ENCODE assay signal across 22 cellular contexts in the genomic region with DNA sequence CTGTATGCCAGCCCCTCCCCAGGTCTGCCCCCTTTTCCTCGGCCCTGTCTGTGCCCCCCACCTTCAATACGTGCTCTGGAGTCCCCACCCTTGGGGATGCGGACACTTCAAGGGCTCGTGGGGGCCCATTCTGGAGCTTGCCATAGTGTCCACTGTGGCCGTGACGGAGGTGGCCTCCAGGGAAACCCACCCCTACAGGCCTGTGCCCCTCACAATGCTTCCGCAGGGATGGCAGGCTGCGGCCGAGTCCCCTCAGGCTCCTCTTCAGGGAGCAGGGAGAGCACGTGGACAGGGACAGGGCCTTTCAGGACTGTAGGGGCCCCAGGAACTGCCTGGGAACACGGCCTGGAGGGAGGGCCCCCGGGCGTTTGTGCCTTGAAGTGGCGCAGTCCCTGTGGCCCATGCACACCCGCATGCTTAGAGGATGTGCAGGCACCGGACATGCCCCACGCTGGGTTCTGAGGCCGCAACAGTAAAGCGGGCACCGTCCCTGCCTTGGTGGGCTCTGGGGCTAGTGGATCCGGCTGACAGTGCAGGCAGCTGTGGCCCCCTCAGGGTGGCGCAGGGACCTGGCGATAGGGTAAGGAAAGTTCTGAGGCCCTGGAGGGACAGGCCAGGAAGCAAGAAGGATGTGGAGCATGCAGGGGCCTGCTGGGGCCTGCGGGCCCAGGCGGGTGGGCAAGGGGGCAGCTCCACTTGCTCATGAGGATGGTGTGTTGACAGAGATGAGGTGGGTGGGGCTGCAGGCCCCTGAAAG.
DNase-seq lines count a peak whose midpoint lies in the region; ATAC-seq and TF ChIP-seq lines count a peak whose summit lies in the region.
"Had no signal": no experiment of that assay in that cellular context is flagged by ENCODE, and none has a peak within 500 bp of the region (broad histone marks: within the 10 kb centered on the region; RNA-seq: fewer than 3 reads in every experiment).

No MANE protein-coding gene starts in this region.

- H3K27ac ChIP-seq in psoas muscle (no peak overlapping the region), MM.1S (ENCODE audit: low read length) (no peak overlapping the region)
- H3K27ac ChIP-seq: heart left ventricle, SK-N-MC had no signal

- no peaks in the 10 kb centered on the region for H3K4me1 Mint-ChIP-seq in stimulated activated naive CD8-positive, alpha-beta T cell treated with anti-CD3 and anti-CD28 coated beads, Interleukin-15, amount 100 ng/mL, for 72 hours
- H3K4me1 Mint-ChIP-seq: activated CD4-positive, alpha-beta T cell treated with anti-CD3 and anti-CD28 coated beads for 36 hours had no signal

- no peak for TF ChIP-seq CTCF in psoas muscle (IDR thresholded peaks at IDR 0.05)
- no peak for TF ChIP-seq CTCF in MM.1S (IDR thresholded peaks at IDR 0.05; ENCODE audit: low read length)

- H3K79me2 ChIP-seq in MM.1S (ENCODE audit: low read length), result no peaks in the 10 kb centered on the region

- WGBS in psoas muscle, 3 donors, result 89 to 92% (median 92%) methylated on average over 25 of the region's 25 CpGs

- no peaks in the 10 kb centered on the region for H3K9me2 ChIP-seq in MM.1S (replicated peaks; ENCODE audit: insufficient read depth, low read length)

- no peaks in the 10 kb centered on the region for H4K20me1 ChIP-seq in MM.1S (ENCODE audit: insufficient read depth, low read length)

- H3K27me3 Mint-ChIP-seq in stimulated activated naive CD8-positive, alpha-beta T cell treated with anti-CD3 and anti-CD28 coated beads, Interleukin-15, amount 100 ng/mL, for 72 hours, result no peaks in the 10 kb centered on the region
- H3K27me3 Mint-ChIP-seq: activated CD4-positive, alpha-beta T cell treated with anti-CD3 and anti-CD28 coated beads for 36 hours had no signal

- no peaks in the 10 kb centered on the region for H3F3A ChIP-seq in MM.1S (ENCODE audit: insufficient read depth, low read length)

- peaks cover 1% of the 10 kb centered on the region for H3K9me3 ChIP-seq in psoas muscle
- H3K9me3 ChIP-seq in MM.1S (replicated peaks; ENCODE audit: insufficient read depth, low read length), result no peaks in the 10 kb centered on the region

- H3K27me3 ChIP-seq in psoas muscle (ENCODE audit: insufficient read depth in 3 of 3, low read length in 2 of 3), result no peaks in the 10 kb centered on the region
- peaks cover 3% of the 10 kb centered on the region for H3K27me3 ChIP-seq in MM.1S (replicated peaks; ENCODE audit: insufficient read depth, low read length)

- H3K9me3 Mint-ChIP-seq in stimulated activated naive CD8-positive, alpha-beta T cell treated with anti-CD3 and anti-CD28 coated beads, Interleukin-15, amount 100 ng/mL, for 72 hours, result no peaks in the 10 kb centered on the region

- H3K36me3 ChIP-seq in psoas muscle (ENCODE audit: insufficient read depth in 1 of 2, low read depth in 1 of 2), result no peaks in the 10 kb centered on the region
- H3K36me3 ChIP-seq in MM.1S (replicated peaks; ENCODE audit: insufficient read depth, low read length), result no peaks in the 10 kb centered on the region
- H3K36me3 ChIP-seq: heart left ventricle had no signal

- H3K4me1 ChIP-seq in psoas muscle, result no peaks in the 10 kb centered on the region
- no peaks in the 10 kb centered on the region for H3K4me1 ChIP-seq in MM.1S (ENCODE audit: low read length)
- H3K4me1 ChIP-seq: heart left ventricle had no signal

- H3K4me3 ChIP-seq in psoas muscle (no peak overlapping the region), MM.1S (ENCODE audit: low read length) (no peak overlapping the region)
- H3K4me3 ChIP-seq: heart left ventricle, SK-N-MC, smooth muscle cell had no signal

- H3K9ac ChIP-seq in MM.1S (ENCODE audit: low read length), result no peak overlapping the region

- intact Hi-C loops in psoas muscle (cut with DNase I), result no loop called here

- ATAC-seq in stimulated activated naive CD8-positive, alpha-beta T cell treated with anti-CD3 and anti-CD28 coated beads, Interleukin-15, amount 100 ng/mL, for 72 hours, result peak; percentile 42
- ATAC-seq in stimulated activated naive CD8-positive, alpha-beta T cell treated with anti-CD3 and anti-CD28 coated beads, Interleukin-15, Interleukin-2, amounts not matched to agents 100 U/mL and 50 U/mL, for 24 hours, result no peak
- ATAC-seq in psoas muscle (no peak), GM21737 (IDR thresholded peaks at IDR 0.05; ENCODE audit: unreplicated experiment) (no peak)
- ATAC-seq: activated CD4-positive, alpha-beta T cell treated with anti-CD3 and anti-CD28 coated beads for 36 hours; heart left ventricle had no signal

- no peak overlapping the region for H2AFZ ChIP-seq in MM.1S (ENCODE audit: low read length)

- DNase-seq in stimulated activated naive CD8-positive, alpha-beta T cell treated with anti-CD3 and anti-CD28 coated beads, Interleukin-15, amount 100 ng/mL, for 72 hours, result no peak
- no peak for DNase-seq in stimulated activated naive CD8-positive, alpha-beta T cell treated with anti-CD3 and anti-CD28 coated beads, Interleukin-15, Interleukin-2, amounts not matched to agents 100 U/mL and 50 U/mL, for 24 hours
- DNase-seq in islet precursor cell, result peak; percentile 40
- peak; percentile 9 to 34 for DNase-seq in psoas muscle
- DNase-seq in NCI-H1436 treated with DMSO at 0.1 percent for 48 hours (lab: John Stamatoyannopoulos, UW), result no peak
- no peak for DNase-seq in MM.1S
- DNase-seq: activated CD4-positive, alpha-beta T cell treated with anti-CD3 and anti-CD28 coated beads for 36 hours; activated naive CD4-positive, alpha-beta T cell treated with Interleukin-2 at 50 U/mL for 16 hours; Calu3; DND-41; effector CD8-positive, alpha-beta T cell; foreskin fibroblast; KG1; NCI-H1436; NCI-H446; RPMI8226; T-helper 2 cell had no signal

- no peak overlapping the region for H3K4me2 ChIP-seq in MM.1S (ENCODE audit: low read depth, low read length)
- H3K4me2 ChIP-seq: smooth muscle cell had no signal

- no peak overlapping the region for H3K4me3 Mint-ChIP-seq in stimulated activated naive CD8-positive, alpha-beta T cell treated with anti-CD3 and anti-CD28 coated beads, Interleukin-15, amount 100 ng/mL, for 72 hours
- H3K4me3 Mint-ChIP-seq: activated CD4-positive, alpha-beta T cell treated with anti-CD3 and anti-CD28 coated beads for 36 hours; memory B cell had no signal

- no peak overlapping the region for H3K27ac Mint-ChIP-seq in stimulated activated naive CD8-positive, alpha-beta T cell treated with anti-CD3 and anti-CD28 coated beads, Interleukin-15, amount 100 ng/mL, for 72 hours
- H3K27ac Mint-ChIP-seq: activated CD4-positive, alpha-beta T cell treated with anti-CD3 and anti-CD28 coated beads for 36 hours; memory B cell had no signal

Comparison
In these comparisons a context has a peak if more than half of its experiments do, and no peak if none do; other contexts are left out.
1. DNase-seq: peak in islet precursor cell (single experiment) and psoas muscle (2 of 2); none in stimulated activated naive CD8-positive, alpha-beta T cell treated with anti-CD3 and anti-CD28 coated beads, Interleukin-15, amount 100 ng/mL, for 72 hours (0 of 2), stimulated activated naive CD8-positive, alpha-beta T cell treated with anti-CD3 and anti-CD28 coated beads, Interleukin-15, Interleukin-2, amounts not matched to agents 100 U/mL and 50 U/mL, for 24 hours (single experiment), NCI-H1436 treated with DMSO at 0.1 percent for 48 hours (single experiment) and MM.1S (single experiment).